ENCODE assay signal across 8 cellular contexts in genomic region chr19:18496167-18496979, GRCh38.
DNase-seq lines count a peak whose midpoint lies in the region; ATAC-seq and TF ChIP-seq lines count a peak whose summit lies in the region.

No MANE protein-coding gene starts in this region.

- ATAC-seq in HG03342 (IDR thresholded peaks at IDR 0.05; ENCODE audit: unreplicated experiment) = no peak

- TF ChIP-seq CTCF in GM10266 (IDR thresholded peaks at IDR 0.05; ENCODE audit: control insufficient read depth, insufficient read depth, low read depth, missing control alignments) (peak; percentile 19), fibroblast of mammary gland (conservative IDR thresholded peaks at IDR 0.05; ENCODE audit: control insufficient read depth, insufficient read depth, low read depth, low read length) (no peak)

- H3K4me3 ChIP-seq in fibroblast of mammary gland (ENCODE audit: control insufficient read depth, low read depth, low read length) = no peak overlapping the region

- DNase-seq in GM10266 (ENCODE audit: extremely low spot score) (peak; percentile 54), MV-4-11 (lab: John Stamatoyannopoulos, UW) (peak; percentile 81), fibroblast of mammary gland (ENCODE audit: low read depth) (peak; percentile 77), T1000 (lab: John Stamatoyannopoulos, UW) (no peak), NCI-H146 (lab: John Stamatoyannopoulos, UW) (no peak)
- DNase-seq in activated CD8-positive, alpha-beta memory T cell treated with anti-CD3 and anti-CD28 coated beads for 4 hours (ENCODE audit: low read depth in 2 of 2) = peak; percentile 22 to 45
- DNase-seq in stimulated activated CD4-positive, alpha-beta T cell treated with anti-CD3 and anti-CD28 coated beads, Interleukin-4, amount 100 ng/mL, for 4 hours = peak; percentile 17 to 47

Comparison
In these comparisons a context has a peak if more than half of its experiments do, and no peak if none do; other contexts are left out.
1. DNase-seq: peak in GM10266 (single experiment), MV-4-11 (single experiment), activated CD8-positive, alpha-beta memory T cell treated with anti-CD3 and anti-CD28 coated beads for 4 hours (2 of 2), fibroblast of mammary gland (single experiment) and stimulated activated CD4-positive, alpha-beta T cell treated with anti-CD3 and anti-CD28 coated beads, Interleukin-4, amount 100 ng/mL, for 4 hours (2 of 2); none in T1000 (single experiment) and NCI-H146 (single experiment).